ENCODE assay signal across 8 cellular contexts in the genomic region with DNA sequence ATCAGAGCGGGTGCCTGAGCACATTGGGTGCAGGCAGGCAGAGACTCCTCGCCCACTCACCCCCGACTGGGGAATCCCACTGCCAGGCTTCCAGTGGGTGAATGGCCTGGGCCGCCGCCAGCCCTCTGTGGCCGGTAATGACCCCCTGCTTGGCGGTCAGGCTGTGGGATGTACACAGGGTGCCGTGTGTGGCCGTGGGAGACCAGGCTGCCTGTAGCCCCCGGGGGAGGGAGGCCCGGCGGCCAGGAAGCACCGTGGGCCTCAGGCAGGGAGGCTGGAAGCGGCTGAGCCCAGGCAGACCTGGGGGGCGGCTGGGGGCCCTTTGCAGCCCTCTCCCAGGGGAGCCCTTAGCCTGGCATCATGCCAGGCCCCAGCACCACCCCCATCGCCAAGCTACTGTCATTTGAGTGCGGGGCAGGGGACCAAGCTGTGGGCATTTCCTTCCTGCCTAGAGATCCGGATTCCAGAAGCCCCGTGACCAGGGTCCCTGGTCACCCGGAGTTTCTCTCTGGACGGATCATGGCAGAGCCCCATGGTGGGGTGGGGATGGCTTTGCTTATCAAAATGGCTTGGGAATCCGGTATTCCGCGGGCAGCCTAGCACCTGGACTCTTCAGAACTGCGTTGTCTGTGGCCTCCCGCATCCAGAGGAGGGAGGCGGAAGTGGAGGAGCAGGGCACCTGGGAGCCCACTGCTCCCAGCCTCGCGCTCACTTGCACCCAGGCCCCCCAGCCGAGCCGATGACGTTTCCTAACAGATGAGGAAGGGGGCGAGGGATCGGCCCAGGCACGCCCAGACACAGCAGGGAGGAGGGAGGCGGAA. TPM values are rescaled to one million over a fixed set of nuclear protein-coding genes. Genes with fewer than 3 reads are reported as not detected.
DNase-seq lines count a peak whose midpoint lies in the region; ATAC-seq and TF ChIP-seq lines count a peak whose summit lies in the region.

No MANE protein-coding gene starts in this region.

- TF ChIP-seq CTCF in mucosa of descending colon (IDR thresholded peaks at IDR 0.05): no peak

- ATAC-seq in GM18909 (IDR thresholded peaks at IDR 0.05; ENCODE audit: poor library complexity, unreplicated experiment) (peak; percentile 21), mucosa of descending colon (peak; percentile 18), GM21825 (IDR thresholded peaks at IDR 0.05; ENCODE audit: unreplicated experiment) (no peak)
- peak; percentile 27 for ATAC-seq in stimulated activated naive CD8-positive, alpha-beta T cell treated with anti-CD3 and anti-CD28 coated beads, Interleukin-15, amount 100 ng/mL, for 72 hours

- peak overlapping the region; percentile 97 to 99 for H3K4me3 Mint-ChIP-seq in stimulated activated naive CD8-positive, alpha-beta T cell treated with anti-CD3 and anti-CD28 coated beads, Interleukin-15, amount 100 ng/mL, for 72 hours

- in situ Hi-C loops in ACHN (cut with HindIII; ENCODE audit: low pct_ligation_motif_present, low pct_unique_long_range_greater_than_20kb, low sequenced_read_pairs): no loop called here

- H3K4me1 Mint-ChIP-seq in stimulated activated naive CD8-positive, alpha-beta T cell treated with anti-CD3 and anti-CD28 coated beads, Interleukin-15, amount 100 ng/mL, for 72 hours: peaks cover 23% of the 10 kb centered on the region

- no peaks in the 10 kb centered on the region for H3K27me3 Mint-ChIP-seq in stimulated activated naive CD8-positive, alpha-beta T cell treated with anti-CD3 and anti-CD28 coated beads, Interleukin-15, amount 100 ng/mL, for 72 hours

- H3K4me1 ChIP-seq in endocrine pancreas (ENCODE audit: control insufficient read depth, insufficient read depth, low read length) (no peaks in the 10 kb centered on the region), mucosa of descending colon (ENCODE audit: low read depth) (peaks cover 32% of the 10 kb centered on the region)

- intact Hi-C loops in mucosa of descending colon (cut with DNase I, micrococcal nuclease): no loop called here

- H3K27ac Mint-ChIP-seq in stimulated activated naive CD8-positive, alpha-beta T cell treated with anti-CD3 and anti-CD28 coated beads, Interleukin-15, amount 100 ng/mL, for 72 hours: peak overlapping the region; percentile 97 to 98

- no peak overlapping the region for H3K4me3 ChIP-seq in endocrine pancreas (ENCODE audit: control insufficient read depth, insufficient read depth, low read length)
- H3K4me3 ChIP-seq in mucosa of descending colon: peak overlapping the region; percentile 54

- peak overlapping the region; percentile 73 for H3K9ac ChIP-seq in endocrine pancreas (ENCODE audit: control insufficient read depth, insufficient read depth, low read length)

- H3K36me3 ChIP-seq in endocrine pancreas (ENCODE audit: control insufficient read depth, insufficient read depth, low read length) (no peaks in the 10 kb centered on the region), mucosa of descending colon (ENCODE audit: low read depth) (no peaks in the 10 kb centered on the region)

- H3K9me3 Mint-ChIP-seq in stimulated activated naive CD8-positive, alpha-beta T cell treated with anti-CD3 and anti-CD28 coated beads, Interleukin-15, amount 100 ng/mL, for 72 hours: no peaks in the 10 kb centered on the region

- H3K27me3 ChIP-seq in endocrine pancreas (ENCODE audit: control insufficient read depth, insufficient read depth, low read length): no peaks in the 10 kb centered on the region

- no peaks in the 10 kb centered on the region for H3K9me3 ChIP-seq in endocrine pancreas (ENCODE audit: control insufficient read depth, low read length)
- H3K9me3 ChIP-seq in mucosa of descending colon: no peaks in the 10 kb centered on the region

- DNase-seq in ACHN (peak; percentile 91), NCI-H2171 (lab: John Stamatoyannopoulos, UW) (peak; percentile 54), mucosa of descending colon (peak; percentile 73 to 82 (median 74))
- DNase-seq in activated CD4-positive, alpha-beta T cell treated with anti-CD3 and anti-CD28 coated beads, Interleukin-2, amount 50 U/mL, for 4 hours: peak; percentile 35 to 41
- peak; percentile 53 to 70 for DNase-seq in stimulated activated naive CD8-positive, alpha-beta T cell treated with anti-CD3 and anti-CD28 coated beads, Interleukin-15, amount 100 ng/mL, for 72 hours

RNA-seq across cellular contexts. Expression of a gene that starts 1.1 kb away (rescaled TPM):
- 10 to 100 TPM; 23.4 to 63.7 (median 32.1) TPM for total RNA-seq in mucosa of descending colon

RNA-seq across cellular contexts. Expression of a gene that starts 55.1 kb away (rescaled TPM):
- total RNA-seq in mucosa of descending colon: 1 to 10 TPM in 1 of 3 donors, under 1 TPM in 1, not detected in 1; 0.61 to 1.3 TPM

Comparison
In these comparisons a context has a peak if more than half of its experiments do, and no peak if none do; other contexts are left out.
1. DNase-seq: peak in every context shown above with its lines; median percentile 91 in ACHN; 74 in mucosa of descending colon; 62 in stimulated activated naive CD8-positive, alpha-beta T cell treated with anti-CD3 and anti-CD28 coated beads, Interleukin-15, amount 100 ng/mL, for 72 hours; 54 in NCI-H2171; 38 in activated CD4-positive, alpha-beta T cell treated with anti-CD3 and anti-CD28 coated beads, Interleukin-2, amount 50 U/mL, for 4 hours.